ENCODE assay signal across 8 cellular contexts in the genomic region with DNA sequence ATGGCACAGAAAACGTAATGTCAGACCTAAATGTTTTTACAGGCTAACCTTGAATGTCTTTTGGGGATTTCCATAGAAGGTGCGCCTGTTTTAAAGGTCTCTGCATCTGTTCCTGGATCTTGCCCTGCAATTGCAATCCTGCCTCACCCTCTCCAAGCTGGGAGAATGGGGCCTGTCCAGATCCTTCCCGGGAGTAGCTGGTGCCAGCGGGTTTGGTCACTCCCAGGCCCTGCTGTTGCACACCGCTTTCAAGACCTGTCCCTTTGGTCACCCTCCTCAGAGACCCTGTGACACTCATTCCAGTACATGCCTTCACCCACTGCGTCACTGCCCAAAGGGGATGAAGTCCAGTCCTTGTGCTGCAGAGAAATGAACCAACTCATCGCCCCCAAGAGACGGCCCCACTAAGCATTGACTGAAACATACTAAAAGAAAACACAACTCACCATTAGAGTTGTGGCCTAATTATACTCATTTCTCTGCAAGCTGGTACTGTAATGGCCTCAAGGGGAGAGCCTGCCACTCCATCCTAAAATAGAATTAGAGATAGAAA. TPM values are rescaled to one million over a fixed set of nuclear protein-coding genes. Genes with fewer than 3 reads are reported as not detected.
DNase-seq lines count a peak whose midpoint lies in the region; ATAC-seq and TF ChIP-seq lines count a peak whose summit lies in the region.

No MANE protein-coding gene starts in this region.

- H3K4me3 ChIP-seq in left ventricle myocardium inferior (peak overlapping the region; percentile 74), rectal smooth muscle tissue (ENCODE audit: low read length) (peak overlapping the region; percentile 57)

- H3K27me3 ChIP-seq in left ventricle myocardium inferior (ENCODE audit: low read depth): no peaks in the 10 kb centered on the region
- H3K27me3 ChIP-seq in rectal smooth muscle tissue (ENCODE audit: control insufficient read depth, insufficient read depth, low read length): no peaks in the 10 kb centered on the region

- H3K9ac ChIP-seq in rectal smooth muscle tissue (ENCODE audit: low read length): peak overlapping the region; percentile 64

- H3K27ac ChIP-seq in left ventricle myocardium inferior (replicated peaks): peak overlapping the region; percentile 100
- H3K27ac ChIP-seq in rectal smooth muscle tissue (ENCODE audit: low read depth, low read length): peak overlapping the region; percentile 99

- H3K27ac Mint-ChIP-seq in activated T-helper 17 cell treated with anti-CD3 and anti-CD28 coated beads, Interleukin-2, amount 50 U/mL, for 72 hours: peak overlapping the region; percentile 100

- H3K4me3 Mint-ChIP-seq in activated T-helper 17 cell treated with anti-CD3 and anti-CD28 coated beads, Interleukin-2, amount 50 U/mL, for 72 hours: peak overlapping the region; percentile 99

- peaks cover 34% of the 10 kb centered on the region for H3K36me3 Mint-ChIP-seq in activated T-helper 17 cell treated with anti-CD3 and anti-CD28 coated beads, Interleukin-2, amount 50 U/mL, for 72 hours (ENCODE audit: low read depth)

- H3K4me1 Mint-ChIP-seq in activated T-helper 17 cell treated with anti-CD3 and anti-CD28 coated beads, Interleukin-2, amount 50 U/mL, for 72 hours: peaks cover 19% of the 10 kb centered on the region

- H3K27me3 Mint-ChIP-seq in activated T-helper 17 cell treated with anti-CD3 and anti-CD28 coated beads, Interleukin-2, amount 50 U/mL, for 72 hours: no peaks in the 10 kb centered on the region

- H3K9me3 Mint-ChIP-seq in activated T-helper 17 cell treated with anti-CD3 and anti-CD28 coated beads, Interleukin-2, amount 50 U/mL, for 72 hours: no peaks in the 10 kb centered on the region

- no peaks in the 10 kb centered on the region for H3K9me3 ChIP-seq in left ventricle myocardium inferior (replicated peaks)

- peaks cover 69% of the 10 kb centered on the region for H3K4me1 ChIP-seq in left ventricle myocardium inferior
- peaks cover 27% of the 10 kb centered on the region for H3K4me1 ChIP-seq in rectal smooth muscle tissue (ENCODE audit: control insufficient read depth, insufficient read depth, low read length)

- peak; percentile 85 for DNase-seq in DMS53 (lab: John Stamatoyannopoulos, UW)
- DNase-seq in LoVo (ENCODE audit: low spot score): peak; percentile 36
- peak; percentile 38 for DNase-seq in left ventricle myocardium inferior
- no peak for DNase-seq in AG08395 (ENCODE audit: low spot score)
- DNase-seq in DMS153 (lab: John Stamatoyannopoulos, UW): no peak

- no peak for TF ChIP-seq CTCF in left ventricle myocardium inferior (IDR thresholded peaks at IDR 0.05; ENCODE audit: borderline replicate concordance)

- intact Hi-C loops in left ventricle myocardium inferior (cut with micrococcal nuclease): loop anchor here (2.0 kb wide), 1 partner anchor 109 kb away; no protein-coding TSS in a partner anchor

- H3K36me3 ChIP-seq in left ventricle myocardium inferior (peaks cover 23% of the 10 kb centered on the region), rectal smooth muscle tissue (ENCODE audit: control insufficient read depth, insufficient read depth, low read length) (peaks cover 15% of the 10 kb centered on the region)

- no peak for ATAC-seq in activated T-helper 17 cell treated with anti-CD3 and anti-CD28 coated beads, Interleukin-2, amount 50 U/mL, for 72 hours (replicated peaks)
- no peak for ATAC-seq in HG03354 (IDR thresholded peaks at IDR 0.05; ENCODE audit: poor library complexity, severe bottlenecking, unreplicated experiment)

RNA-seq across cellular contexts. Expression of a gene that starts 1.9 kb away (rescaled TPM):
- total RNA-seq in activated T-helper 17 cell treated with anti-CD3 and anti-CD28 coated beads, Interleukin-2, amount 50 U/mL, for 72 hours: 100 to 1,000 TPM in 1 of 2 donors, 10 to 100 TPM in 1; 84.5 to 134 TPM
- total RNA-seq in left ventricle myocardium inferior: 126 TPM

Comparison
In these comparisons a context has a peak if more than half of its experiments do, and no peak if none do; other contexts are left out.
1. DNase-seq: peak in DMS53 (single experiment), LoVo (single experiment) and left ventricle myocardium inferior (single experiment); none in AG08395 (single experiment) and DMS153 (single experiment).